Comparison of ENCODE assay signal across 29 cellular contexts in the genomic region with DNA sequence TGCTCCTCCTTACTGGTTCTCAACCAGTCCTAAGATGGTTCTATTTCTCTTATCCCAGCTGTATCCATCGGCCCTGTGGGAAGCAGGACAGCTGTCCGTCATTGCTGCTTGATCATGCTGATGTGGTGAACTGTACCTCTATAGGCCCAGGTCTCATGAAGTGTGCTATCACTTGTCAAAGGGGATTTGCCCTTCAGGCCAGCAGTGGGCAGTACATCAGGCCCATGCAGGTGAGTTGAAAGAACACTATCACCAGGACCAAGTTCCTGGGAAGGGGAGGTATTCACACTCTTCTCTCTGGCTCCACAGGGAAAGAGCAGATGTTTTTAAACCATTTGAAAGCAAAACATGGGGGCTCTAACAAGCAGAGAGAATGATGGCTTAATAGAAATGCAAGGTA.
"Had no signal": no experiment of that assay in that cellular context is flagged by ENCODE, and none has a peak within 500 bp of the region (broad histone marks: within the 10 kb centered on the region; RNA-seq: fewer than 3 reads in every experiment).

No MANE protein-coding gene starts in this region.

- H3K4me3 Mint-ChIP-seq: activated CD4-positive, alpha-beta memory T cell treated with anti-CD3 and anti-CD28 coated beads, Interleukin-2, amount 10 ng/mL, durations not matched to agents 7 days and 5 days; activated CD8-positive, alpha-beta memory T cell treated with anti-CD3 and anti-CD28 coated beads, Interleukin-2, amount 10 ng/mL, durations not matched to agents 7 days and 5 days; activated naive CD4-positive, alpha-beta T cell treated with anti-CD3 and anti-CD28 coated beads, Interleukin-2, amount 10 ng/mL, durations not matched to agents 7 days and 5 days; activated naive CD8-positive, alpha-beta T cell; activated naive CD8-positive, alpha-beta T cell treated with anti-CD3 and anti-CD28 coated beads, Interleukin-2, amount 50 U/mL, for 24 hours; T-helper 1 cell treated with Interleukin-12 subunit alpha and Interleukin-12 subunit beta and Interleukin-4 antibody, amounts not matched to agents 30 μg/mL and 1 μg/mL, for 36 hours; T-helper 2 cell treated with Interferon-gamma antibody and Interleukin-4, amounts not matched to agents 5 μg/mL and 100 μg/mL, for 36 hours had no signal

- H3K9me3 ChIP-seq: SJSA1, SK-N-SH had no signal

- H3K27ac Mint-ChIP-seq: activated CD4-positive, alpha-beta memory T cell treated with anti-CD3 and anti-CD28 coated beads, Interleukin-2, amount 10 ng/mL, durations not matched to agents 7 days and 5 days; activated CD8-positive, alpha-beta memory T cell treated with anti-CD3 and anti-CD28 coated beads, Interleukin-2, amount 10 ng/mL, durations not matched to agents 7 days and 5 days; activated naive CD4-positive, alpha-beta T cell treated with anti-CD3 and anti-CD28 coated beads, Interleukin-2, amount 10 ng/mL, durations not matched to agents 7 days and 5 days; activated naive CD8-positive, alpha-beta T cell; activated naive CD8-positive, alpha-beta T cell treated with anti-CD3 and anti-CD28 coated beads, Interleukin-2, amount 50 U/mL, for 24 hours; T-helper 1 cell treated with Interleukin-12 subunit alpha and Interleukin-12 subunit beta and Interleukin-4 antibody, amounts not matched to agents 30 μg/mL and 1 μg/mL, for 36 hours; T-helper 2 cell treated with Interferon-gamma antibody and Interleukin-4, amounts not matched to agents 5 μg/mL and 100 μg/mL, for 36 hours had no signal

- H3K4me1 Mint-ChIP-seq: activated CD4-positive, alpha-beta memory T cell treated with anti-CD3 and anti-CD28 coated beads, Interleukin-2, amount 10 ng/mL, durations not matched to agents 7 days and 5 days; activated CD8-positive, alpha-beta memory T cell treated with anti-CD3 and anti-CD28 coated beads, Interleukin-2, amount 10 ng/mL, durations not matched to agents 7 days and 5 days; activated naive CD4-positive, alpha-beta T cell treated with anti-CD3 and anti-CD28 coated beads, Interleukin-2, amount 10 ng/mL, durations not matched to agents 7 days and 5 days; activated naive CD8-positive, alpha-beta T cell treated with anti-CD3 and anti-CD28 coated beads, Interleukin-2, amount 50 U/mL, for 24 hours had no signal

- H3K27ac ChIP-seq: brain microvascular endothelial cell, SJSA1 had no signal

- H3K36me3 Mint-ChIP-seq: activated CD8-positive, alpha-beta memory T cell treated with anti-CD3 and anti-CD28 coated beads, Interleukin-2, amount 10 ng/mL, durations not matched to agents 7 days and 5 days; activated naive CD4-positive, alpha-beta T cell treated with anti-CD3 and anti-CD28 coated beads, Interleukin-2, amount 10 ng/mL, durations not matched to agents 7 days and 5 days; activated naive CD8-positive, alpha-beta T cell had no signal

- H3K27me3 ChIP-seq: brain microvascular endothelial cell had no signal

- H3K36me3 ChIP-seq: brain microvascular endothelial cell, SJSA1 had no signal

- H3K4me3 ChIP-seq: SJSA1 had no signal

- H3K9ac ChIP-seq: SK-N-SH had no signal

- H3K4me1 ChIP-seq: SJSA1 had no signal

- H3K9me3 Mint-ChIP-seq: activated CD4-positive, alpha-beta memory T cell treated with anti-CD3 and anti-CD28 coated beads, Interleukin-2, amount 10 ng/mL, durations not matched to agents 7 days and 5 days; activated naive CD4-positive, alpha-beta T cell treated with anti-CD3 and anti-CD28 coated beads, Interleukin-2, amount 10 ng/mL, durations not matched to agents 7 days and 5 days; activated naive CD8-positive, alpha-beta T cell treated with anti-CD3 and anti-CD28 coated beads, Interleukin-2, amount 50 U/mL, for 24 hours; T-helper 1 cell treated with Interleukin-12 subunit alpha and Interleukin-12 subunit beta and Interleukin-4 antibody, amounts not matched to agents 30 μg/mL and 1 μg/mL, for 36 hours; T-helper 2 cell treated with Interferon-gamma antibody and Interleukin-4, amounts not matched to agents 5 μg/mL and 100 μg/mL, for 36 hours had no signal

- ATAC-seq: activated CD8-positive, alpha-beta memory T cell treated with anti-CD3 and anti-CD28 coated beads, Interleukin-2, amount 10 ng/mL, durations not matched to agents 7 days and 5 days; activated naive CD8-positive, alpha-beta T cell treated with anti-CD3 and anti-CD28 coated beads, Interleukin-2, amount 50 U/mL, for 24 hours; Panc1 had no signal

- H3K27me3 Mint-ChIP-seq: activated CD4-positive, alpha-beta memory T cell treated with anti-CD3 and anti-CD28 coated beads, Interleukin-2, amount 10 ng/mL, durations not matched to agents 7 days and 5 days; activated CD8-positive, alpha-beta memory T cell treated with anti-CD3 and anti-CD28 coated beads, Interleukin-2, amount 10 ng/mL, durations not matched to agents 7 days and 5 days; activated naive CD4-positive, alpha-beta T cell treated with anti-CD3 and anti-CD28 coated beads, Interleukin-2, amount 10 ng/mL, durations not matched to agents 7 days and 5 days; activated naive CD8-positive, alpha-beta T cell treated with anti-CD3 and anti-CD28 coated beads, Interleukin-2, amount 50 U/mL, for 24 hours had no signal

- DNase-seq: activated CD4-positive, alpha-beta memory T cell treated with anti-CD3 and anti-CD28 coated beads, Interleukin-2, amount 10 ng/mL, durations not matched to agents 7 days and 5 days; activated CD4-positive, alpha-beta T cell treated with anti-CD3 and anti-CD28 coated beads for 1 hour; activated CD4-positive, alpha-beta T cell treated with anti-CD3 and anti-CD28 coated beads for 48 hours; activated CD4-positive, CD25-positive, alpha-beta regulatory T cell; activated CD8-positive, alpha-beta memory T cell treated with anti-CD3 and anti-CD28 coated beads for 24 hours; activated CD8-positive, alpha-beta memory T cell treated with anti-CD3 and anti-CD28 coated beads, Interleukin-2, amount 10 ng/mL, durations not matched to agents 7 days and 5 days; activated CD8-positive, alpha-beta memory T cell treated with anti-CD3 and anti-CD28 coated beads, Interleukin-2, amount 50 U/mL, for 48 hours; activated effector memory CD4-positive, alpha-beta T cell treated with Interleukin-2 at 50 U/mL for 16 hours; activated naive CD4-positive, alpha-beta T cell treated with anti-CD3 and anti-CD28 coated beads, Interleukin-2, amount 10 ng/mL, durations not matched to agents 7 days and 5 days; activated naive CD8-positive, alpha-beta T cell treated with anti-CD3 and anti-CD28 coated beads, Interleukin-2, amount 50 U/mL, for 24 hours; activated T-cell treated with anti-CD3 and anti-CD28 coated beads, Interleukin-2, amount 50 U/mL, for 48 hours; aorta; brain microvascular endothelial cell; central memory CD4-positive, alpha-beta T cell; MM.1S; MV-4-11; NCI-H1092; NCI-H1436 treated with DMSO at 0.1 percent for 48 hours; NCI-H1694 treated with DMSO at 0.1 percent for 48 hours; NCI-H2029; NCI-H345; NCI-H524 treated with DMSO at 0.1 percent for 48 hours; SHP77; SK-N-SH had no signal

- H3K4me2 ChIP-seq: SK-N-SH had no signal
